Comparison of ENCODE assay signal across 1 cellular context in the genomic region with DNA sequence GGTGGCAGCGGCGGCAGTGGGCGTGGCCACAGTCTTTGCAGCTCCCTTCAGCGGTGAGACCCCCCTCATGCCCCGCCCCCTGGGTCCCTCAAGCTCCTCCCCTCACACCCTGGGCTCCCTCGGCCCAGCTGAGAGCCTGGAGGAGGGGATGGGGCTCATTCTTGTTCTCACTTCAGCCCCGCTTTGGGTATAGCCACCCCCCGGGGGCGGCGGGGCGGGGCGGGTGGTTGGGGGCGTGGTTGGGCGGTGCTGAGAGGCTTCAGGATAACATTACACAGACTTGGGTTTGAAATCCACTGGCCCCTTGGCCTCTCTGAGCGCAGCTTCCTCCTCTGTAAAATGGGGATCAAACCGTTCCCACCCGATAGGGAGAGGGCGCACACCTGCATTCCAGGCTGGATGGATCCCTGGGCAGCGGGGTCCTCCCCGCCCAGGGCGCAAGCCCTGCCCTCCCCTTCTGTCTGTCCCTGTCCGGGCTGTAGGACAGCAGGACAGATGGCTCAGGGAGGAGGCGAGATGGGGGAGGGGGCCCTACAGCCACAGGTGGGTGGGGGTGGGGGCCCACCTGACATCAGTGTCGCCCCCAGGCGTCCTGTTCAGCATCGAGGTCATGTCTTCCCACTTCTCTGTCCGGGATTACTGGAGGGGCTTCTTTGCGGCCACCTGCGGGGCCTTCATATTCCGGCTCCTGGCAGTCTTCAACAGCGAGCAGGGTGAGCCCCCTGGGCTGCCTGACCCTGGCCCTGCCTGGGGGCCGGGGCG.
A peak's percentile ranks its signal among the peaks of the same experiment; 100 is the strongest.
TF ChIP-seq lines count a peak whose summit lies in the region.

No MANE protein-coding gene starts in this region.

TF ChIP-seq in HepG2, 621 proteins besides CTCF, POLR2A, EP300 and RAD21:
- no peak for TF ChIP-seq JUN (CRISPR knock-in tag; IDR thresholded peaks at IDR 0.05)
- TF ChIP-seq SP5 (CRISPR knock-in tag; IDR thresholded peaks at IDR 0.05; ENCODE audit: borderline replicate concordance, low read depth), result 0 out of 2 replicates have a peak, but pooled peaks have one; percentile 3
